ENCODE assay signal across 8 cellular contexts in genomic region chr6:33430991-33431879, GRCh38. TPM values are rescaled to one million over a fixed set of nuclear protein-coding genes. Genes with fewer than 3 reads are reported as not detected.
DNase-seq lines count a peak whose midpoint lies in the region; ATAC-seq and TF ChIP-seq lines count a peak whose summit lies in the region.

No MANE protein-coding gene starts in this region.

- intact Hi-C loops in right lobe of liver (cut with DNase I): no loop called here

- H3K27ac ChIP-seq in WERI-Rb-1 (no peak overlapping the region), right lobe of liver (no peak overlapping the region)

- H3K27me3 ChIP-seq in WERI-Rb-1 (ENCODE audit: insufficient read depth, low read depth, severe bottlenecking) (no peaks in the 10 kb centered on the region), right lobe of liver (no peaks in the 10 kb centered on the region)

- 45% methylated on average over 12 of the region's 12 CpGs for WGBS in right lobe of liver (ENCODE audit: insufficient coverage, low coverage, low lambda C conversion rate, missing lambda C conversion rate)

- peak in 3 of 4 donors; percentile 9 to 30 (median 28) for ATAC-seq in right lobe of liver
- ATAC-seq in HG03442 (IDR thresholded peaks at IDR 0.05; ENCODE audit: unreplicated experiment): no peak

- H3K4me1 ChIP-seq in right lobe of liver: peaks cover 0 to 24% (median 0%) of the 10 kb centered on the region in 4 donors

- DNase-seq in NCI-H1417 (lab: John Stamatoyannopoulos, UW): peak; percentile 44 to 82 (median 75)
- no peak for DNase-seq in NCI-H1417 treated with DMSO at 0.1 percent for 48 hours (lab: John Stamatoyannopoulos, UW)
- DNase-seq in M059J (ENCODE audit: low read depth): peak; percentile 32
- DNase-seq in WERI-Rb-1: peak; percentile 89
- DNase-seq in cardiac fibroblast (ENCODE audit: low read depth in 2 of 2): peak; percentile 52 to 63
- no peak for DNase-seq in right lobe of liver
- DNase-seq in stimulated activated CD8-positive, alpha-beta memory T cell treated with anti-CD3 and anti-CD28 coated beads, Interleukin-15, amount 100 ng/mL, for 24 hours (ENCODE audit: low read depth): peak; percentile 50

- H3K4me3 ChIP-seq in WERI-Rb-1 (ENCODE audit: low read depth, low read length): no peak overlapping the region
- no peak overlapping the region for H3K4me3 ChIP-seq in cardiac fibroblast (replicated peaks in 1 of 2; ENCODE audit: low read depth in 2 of 2, low read length in 2 of 2)
- H3K4me3 ChIP-seq in right lobe of liver: no peak overlapping the region

- TF ChIP-seq CTCF in WERI-Rb-1 (IDR thresholded peaks at IDR 0.05; ENCODE audit: low read depth, low read length): no peak
- no peak for TF ChIP-seq CTCF in cardiac fibroblast (IDR thresholded peaks at IDR 0.05; ENCODE audit: low read depth, low read length)
- no peak for TF ChIP-seq CTCF in right lobe of liver (IDR thresholded peaks at IDR 0.05)

- H3K36me3 ChIP-seq in WERI-Rb-1 (peaks cover 67% of the 10 kb centered on the region), right lobe of liver (no peaks in the 10 kb centered on the region)

- TF ChIP-seq POLR2A in right lobe of liver (IDR thresholded peaks at IDR 0.05): no peak

- no peaks in the 10 kb centered on the region for H3K9me3 ChIP-seq in WERI-Rb-1 (ENCODE audit: severe bottlenecking)
- no peaks in the 10 kb centered on the region for H3K9me3 ChIP-seq in right lobe of liver

RNA-seq across cellular contexts. Expression of gene SYNGAP1, which starts 11.4 kb away (rescaled TPM):
- total RNA-seq in M059J (2014; rRNA removed; shearing (Covaris generic)): 2.5 and 5.7 TPM in 2 replicates
- total RNA-seq in right lobe of liver: 1 to 10 TPM; 1.8 to 4.1 (median 2.8) TPM

RNA-seq across cellular contexts. Expression of gene CUTA, which starts 13.3 kb away (rescaled TPM):
- total RNA-seq in M059J (2014; rRNA removed; shearing (Covaris generic)): 610 and 623 TPM in 2 replicates
- 100 to 1,000 TPM in 3 of 6 experiments, 10 to 100 TPM in 3; 81.4 to 114 (median 97.4) TPM for total RNA-seq in right lobe of liver

RNA-seq across cellular contexts. Expression of gene PHF1, which starts 20.4 kb away (rescaled TPM):
- total RNA-seq in M059J (2014; rRNA removed; shearing (Covaris generic)): 61.9 and 67.3 TPM in 2 replicates
- 10 to 100 TPM; 14.7 to 21.3 (median 18.3) TPM for total RNA-seq in right lobe of liver

RNA-seq across cellular contexts. Expression of gene ZBTB9, which starts 23.1 kb away (rescaled TPM):
- total RNA-seq in M059J (2014; rRNA removed; shearing (Covaris generic)): 6.6 and 9.8 TPM in 2 replicates
- total RNA-seq in right lobe of liver: 1 to 10 TPM; 2.5 to 3.8 (median 2.9) TPM

RNA-seq across cellular contexts. Expression of gene KIFC1, which starts 39.6 kb away (rescaled TPM):
- total RNA-seq in M059J (2014; rRNA removed; shearing (Covaris generic)): 130 and 159 TPM in 2 replicates
- total RNA-seq in right lobe of liver: 1 to 10 TPM in 3 of 6 experiments, under 1 TPM in 2, not detected in 1; 0.29 to 4.4 (median 1.3) TPM

Comparison
In these comparisons a context has a peak if more than half of its experiments do, and no peak if none do; other contexts are left out.
1. DNase-seq: peak in NCI-H1417 (3 of 3), M059J (single experiment), WERI-Rb-1 (single experiment), cardiac fibroblast (2 of 2) and stimulated activated CD8-positive, alpha-beta memory T cell treated with anti-CD3 and anti-CD28 coated beads, Interleukin-15, amount 100 ng/mL, for 24 hours (single experiment); none in NCI-H1417 treated with DMSO at 0.1 percent for 48 hours (single experiment) and right lobe of liver (0 of 3).